ENCODE assay signal across 14 cellular contexts in genomic region chr1:237211031-237211430, GRCh38.
DNase-seq lines count a peak whose midpoint lies in the region; ATAC-seq, FAIRE-seq and TF ChIP-seq lines count a peak whose summit lies in the region.
"Had no signal": no experiment of that assay in that cellular context is flagged by ENCODE, and none has a peak within 500 bp of the region (broad histone marks: within the 10 kb centered on the region; RNA-seq: fewer than 3 reads in every experiment).

No MANE protein-coding gene starts in this region.

- no peaks in the 10 kb centered on the region for H3K4me1 ChIP-seq in HepG2 (ENCODE audit: insufficient read depth, low read length)
- H3K4me1 ChIP-seq in right lobe of liver, result no peaks in the 10 kb centered on the region
- H3K4me1 ChIP-seq: BLaER1 treated with 17β-estradiol and CSF1 and Interleukin-3, amounts not matched to agents 10 nM and 100 nM had no signal

- no peaks in the 10 kb centered on the region for H3K36me3 ChIP-seq in HepG2 (replicated peaks in 1 of 2; ENCODE audit: control insufficient read depth in 1 of 2, insufficient read depth in 2 of 2, low read length in 2 of 2)
- no peaks in the 10 kb centered on the region for H3K36me3 ChIP-seq in right lobe of liver
- H3K36me3 ChIP-seq: BLaER1 treated with 17β-estradiol and CSF1 and Interleukin-3, amounts not matched to agents 10 nM and 100 nM had no signal

- no peak overlapping the region for H3K4me3 ChIP-seq in HepG2 (replicated peaks in 1 of 3; ENCODE audit: insufficient read depth in 1 of 3, low read depth in 2 of 3, low read length in 3 of 3)
- H3K4me3 ChIP-seq in right lobe of liver, result no peak overlapping the region
- no peak overlapping the region for H3K4me3 ChIP-seq in epithelial cell of esophagus (ENCODE audit: low read length)
- H3K4me3 ChIP-seq: BLaER1 treated with 17β-estradiol and CSF1 and Interleukin-3, amounts not matched to agents 10 nM and 100 nM; GM12878 had no signal

- H3K4me2 ChIP-seq in HepG2 (ENCODE audit: low read depth, low read length), result no peak overlapping the region
- H3K4me2 ChIP-seq: BLaER1 treated with 17β-estradiol and CSF1 and Interleukin-3, amounts not matched to agents 10 nM and 100 nM had no signal

- ATAC-seq in HepG2, result peak; percentile 56; the same call in 2 of the 3 replicates
- ATAC-seq in right lobe of liver, result no peak
- ATAC-seq in left ventricle myocardium superior, result peak; percentile 21
- ATAC-seq in HG03354 (IDR thresholded peaks at IDR 0.05; ENCODE audit: poor library complexity, severe bottlenecking, unreplicated experiment), result no peak
- ATAC-seq: GM12878 had no signal

- H4K20me1 ChIP-seq in HepG2 (ENCODE audit: insufficient read depth, low read length), result no peaks in the 10 kb centered on the region
- H4K20me1 ChIP-seq: BLaER1 treated with 17β-estradiol and CSF1 and Interleukin-3, amounts not matched to agents 10 nM and 100 nM had no signal

- TF ChIP-seq RAD21 in HepG2 (CRISPR knock-in tag; IDR thresholded peaks at IDR 0.05), result no peak

- H3K9ac ChIP-seq in HepG2 (ENCODE audit: insufficient read depth, low read depth, low read length), result no peak overlapping the region
- H3K9ac ChIP-seq: BLaER1 treated with 17β-estradiol and CSF1 and Interleukin-3, amounts not matched to agents 10 nM and 100 nM had no signal

- 12% methylated on average over 5 of the region's 5 CpGs for WGBS in HepG2 (ENCODE audit: low lambda C conversion rate)
- WGBS in right lobe of liver (ENCODE audit: insufficient coverage, low coverage, low lambda C conversion rate, missing lambda C conversion rate), result 67% methylated on average over 5 of the region's 5 CpGs

- H3K9me3 ChIP-seq in HepG2 (ENCODE audit: low read length) (no peaks in the 10 kb centered on the region), right lobe of liver (no peaks in the 10 kb centered on the region)
- H3K9me3 ChIP-seq: BLaER1 treated with 17β-estradiol and CSF1 and Interleukin-3, amounts not matched to agents 10 nM and 100 nM had no signal

- H2AFZ ChIP-seq in HepG2 (ENCODE audit: low read length), result no peak overlapping the region

- no peak overlapping the region for H3K27ac ChIP-seq in HepG2 (ENCODE audit: extremely low read length, insufficient read depth, low read length)
- no peak overlapping the region for H3K27ac ChIP-seq in right lobe of liver
- H3K27ac ChIP-seq: BLaER1 treated with 17β-estradiol and CSF1 and Interleukin-3, amounts not matched to agents 10 nM and 100 nM had no signal

- H3K27me3 ChIP-seq in HepG2 (ENCODE audit: control insufficient read depth in 1 of 2, insufficient read depth in 2 of 2, low read length in 2 of 2), result 0 out of 5 replicates have a peak, but pooled peaks cover 0 to 1% of the 10 kb centered on the region in 2 experiments
- H3K27me3 ChIP-seq in right lobe of liver, result no peaks in the 10 kb centered on the region
- H3K27me3 ChIP-seq: BLaER1 treated with 17β-estradiol and CSF1 and Interleukin-3, amounts not matched to agents 10 nM and 100 nM had no signal

- TF ChIP-seq EP300 in HepG2 (IDR thresholded peaks at IDR 0.05; ENCODE audit: low read depth in 2 of 2, low read length in 2 of 2), result no peak
- TF ChIP-seq EP300 in HepG2 (CRISPR knock-in tag; IDR thresholded peaks at IDR 0.05; ENCODE audit: borderline replicate concordance), result no peak

- DNase-seq in HepG2 (ENCODE audit: low spot score) (peak; percentile 7), right lobe of liver (no peak), epithelial cell of esophagus (ENCODE audit: low read depth) (peak; percentile 4), left ventricle myocardium superior (no peak), H4 (ENCODE audit: low spot score) (no peak), NCI-H526 treated with DMSO at 0.1 percent for 48 hours (lab: John Stamatoyannopoulos, UW) (no peak)
- DNase-seq: ACHN; CD4-positive, CD25-positive, alpha-beta regulatory T cell; DMS 273 treated with DMSO at 0.1 percent for 48 hours; H7 had no signal

- CTCF ChIA-PET in HepG2 (lab: Yijun Ruan, JAX; ENCODE audit: low intra/inter-chr PET ratio, low total read pairs), result no interaction called here

- in situ Hi-C loops in HepG2 (cut with HindIII; ENCODE audit: extremely low pct_ligation_motif_present, low pct_unique_long_range_greater_than_20kb), result no loop called here

- no TSS peak for BruUV-seq in HepG2 (replicated peaks; lab: Mats Ljungman, UMichigan)

- no peak for TF ChIP-seq CTCF in HepG2 (CRISPR knock-in tag; IDR thresholded peaks at IDR 0.05)
- no peak for TF ChIP-seq CTCF in right lobe of liver (IDR thresholded peaks at IDR 0.05)
- TF ChIP-seq CTCF in epithelial cell of esophagus (IDR thresholded peaks at IDR 0.05; ENCODE audit: insufficient read depth, low read depth, low read length, missing control alignments), result no peak

- TF ChIP-seq POLR2A in HepG2 (IDR thresholded peaks at IDR 0.05; ENCODE audit: insufficient read depth in 1 of 2, low read depth in 2 of 2, low read length in 2 of 2) (no peak), right lobe of liver (IDR thresholded peaks at IDR 0.05) (no peak)

- H3K79me2 ChIP-seq in HepG2 (ENCODE audit: insufficient read depth, low read length), result no peaks in the 10 kb centered on the region

- FAIRE-seq in HepG2 (lab: Jason Lieb, UNC), result no peak
- FAIRE-seq: GM12878, GM18507 had no signal

- intact Hi-C loops in HepG2 (cut with micrococcal nuclease; ENCODE audit: unreplicated experiment) (no loop called here), right lobe of liver (cut with DNase I) (no loop called here), left ventricle myocardium superior (cut with micrococcal nuclease) (no loop called here)

- POLR2A ChIA-PET in HepG2 (lab: Yijun Ruan, JAX), result no interaction called here

TF ChIP-seq in HepG2, 621 proteins besides CTCF, POLR2A, EP300 and RAD21:
- TF ChIP-seq ELK4 (CRISPR knock-in tag; IDR thresholded peaks at IDR 0.05; ENCODE audit: borderline replicate concordance) (no peak), ZNF12 (CRISPR knock-in tag; IDR thresholded peaks at IDR 0.05) (no peak), JDP2 (CRISPR knock-in tag; IDR thresholded peaks at IDR 0.05; ENCODE audit: borderline replicate concordance) (no peak), ZNF776 (CRISPR knock-in tag; IDR thresholded peaks at IDR 0.05) (no peak), ZNF234 (CRISPR knock-in tag; conservative IDR thresholded peaks at IDR 0.05) (no peak), SOX5 (CRISPR knock-in tag; IDR thresholded peaks at IDR 0.05; ENCODE audit: borderline replicate concordance) (no peak), ZSCAN29 (CRISPR knock-in tag; conservative IDR thresholded peaks at IDR 0.05) (no peak), SKIL (CRISPR knock-in tag; IDR thresholded peaks at IDR 0.05; ENCODE audit: borderline replicate concordance) (no peak), CAMTA2 (CRISPR knock-in tag; IDR thresholded peaks at IDR 0.05; ENCODE audit: borderline replicate concordance) (no peak), HMG20B (CRISPR knock-in tag; conservative IDR thresholded peaks at IDR 0.05) (no peak)
TF ChIP-seq in HepG2: peak in this region for 0.

Comparison
In these comparisons a context has a peak if more than half of its experiments do, and no peak if none do; other contexts are left out.
1. ATAC-seq: peak in HepG2 (single experiment) and left ventricle myocardium superior (single experiment); none in right lobe of liver (0 of 4) and HG03354 (single experiment).
2. DNase-seq: peak in HepG2 (single experiment) and epithelial cell of esophagus (single experiment); none in right lobe of liver (0 of 3), left ventricle myocardium superior (single experiment), H4 (single experiment) and NCI-H526 treated with DMSO at 0.1 percent for 48 hours (single experiment).